In genomic region chr19:19821366-19822147, GRCh38 we compare ENCODE assay signal across 8 cellular contexts. TPM values are rescaled to one million over a fixed set of nuclear protein-coding genes. Genes with fewer than 3 reads are reported as not detected.
A peak's percentile ranks its signal among the peaks of the same experiment; 100 is the strongest.
DNase-seq lines count a peak whose midpoint lies in the region; ATAC-seq and TF ChIP-seq lines count a peak whose summit lies in the region.

Gene ZNF506, minus strand, starts transcription at chr19:19821750. Its CDS starts 147 bp downstream, at chr19:19821603.

- peak; percentile 95 for DNase-seq in CD14-positive monocyte (ENCODE audit: low spot score)
- peak; percentile 97 for DNase-seq in HK-2 (ENCODE audit: unreplicated experiment)
- DNase-seq in NOMO-1 treated with DMSO at 0.1 percent for 48 hours (lab: John Stamatoyannopoulos, UW; ENCODE audit: unreplicated experiment): peak; percentile 74
- DNase-seq in activated T-cell treated with anti-CD3 and anti-CD28 coated beads for 48 hours (ENCODE audit: low read depth): peak; percentile 91
- DNase-seq in epithelial cell of esophagus (ENCODE audit: low read depth): peak; percentile 97
- DNase-seq in stimulated activated CD8-positive, alpha-beta memory T cell treated with anti-CD3 and anti-CD28 coated beads, Interleukin-2, amount 100 ng/mL, for 48 hours (ENCODE audit: low read depth in 2 of 2): peak; percentile 89 to 94

- peaks cover 27 to 38% of the 10 kb centered on the region in 2 donors for H3K36me3 Mint-ChIP-seq in CD14-positive monocyte

- H3K9me3 Mint-ChIP-seq in CD14-positive monocyte: peaks cover 37 to 96% (median 91%) of the 10 kb centered on the region in 7 donors

- H3K27me3 ChIP-seq in mononuclear cell (ENCODE audit: insufficient read depth, low read length): no peaks in the 10 kb centered on the region

- ATAC-seq in GM19395 (IDR thresholded peaks at IDR 0.05; ENCODE audit: unreplicated experiment): peak; percentile 93

- peaks cover 9% of the 10 kb centered on the region for H3K4me1 Mint-ChIP-seq in CD14-positive monocyte

- peak within 1 kb of the TSS; percentile 95 to 99 (median 98) for H3K27ac Mint-ChIP-seq in CD14-positive monocyte

- intact Hi-C loops in CD14-positive monocyte (cut with micrococcal nuclease): loop anchor here (2.0 to 5.0 kb wide), 5 partner anchors 44 to 154 kb away; partner anchors contain the start of genes ZNF101 (in 1 of the 2), ZNF253 (in 1 of the 2) and ZNF93 (in 1 of the 2)

- H3K9me3 ChIP-seq in mononuclear cell (ENCODE audit: low read depth, low read length): no peaks in the 10 kb centered on the region

- no peak for TF ChIP-seq CTCF in CD14-positive monocyte (IDR thresholded peaks at IDR 0.05)
- TF ChIP-seq CTCF in epithelial cell of esophagus (IDR thresholded peaks at IDR 0.05; ENCODE audit: insufficient read depth, low read depth, low read length, missing control alignments): no peak

- H3K4me1 ChIP-seq in mononuclear cell (ENCODE audit: insufficient read depth, low read length): peaks cover 38% of the 10 kb centered on the region

- H3K27me3 Mint-ChIP-seq in CD14-positive monocyte (ENCODE audit: low read depth in 3 of 3): peaks cover 0 to 1% (median 0%) of the 10 kb centered on the region in 3 donors

- H3K4me3 ChIP-seq in epithelial cell of esophagus (ENCODE audit: low read length) (peak within 1 kb of the TSS; percentile 89), mononuclear cell (ENCODE audit: low read length) (peak within 1 kb of the TSS; percentile 78)

- H3K4me3 Mint-ChIP-seq in CD14-positive monocyte: peak within 1 kb of the TSS; percentile 99

RNA-seq across cellular contexts. Expression of gene ZNF506, which starts in this region (rescaled TPM):
- 1 to 10 TPM; 4.1 to 8.3 TPM for polyA plus RNA-seq in CD14-positive monocyte
- total RNA-seq in mononuclear cell: 71.5 TPM

Comparison
In these comparisons a context has a peak if more than half of its experiments do, and no peak if none do; other contexts are left out.
1. Peak in every context shown above with its lines: DNase-seq, ATAC-seq and H3K4me3 ChIP-seq.